ENCODE assay signal across 8 cellular contexts in the genomic region with DNA sequence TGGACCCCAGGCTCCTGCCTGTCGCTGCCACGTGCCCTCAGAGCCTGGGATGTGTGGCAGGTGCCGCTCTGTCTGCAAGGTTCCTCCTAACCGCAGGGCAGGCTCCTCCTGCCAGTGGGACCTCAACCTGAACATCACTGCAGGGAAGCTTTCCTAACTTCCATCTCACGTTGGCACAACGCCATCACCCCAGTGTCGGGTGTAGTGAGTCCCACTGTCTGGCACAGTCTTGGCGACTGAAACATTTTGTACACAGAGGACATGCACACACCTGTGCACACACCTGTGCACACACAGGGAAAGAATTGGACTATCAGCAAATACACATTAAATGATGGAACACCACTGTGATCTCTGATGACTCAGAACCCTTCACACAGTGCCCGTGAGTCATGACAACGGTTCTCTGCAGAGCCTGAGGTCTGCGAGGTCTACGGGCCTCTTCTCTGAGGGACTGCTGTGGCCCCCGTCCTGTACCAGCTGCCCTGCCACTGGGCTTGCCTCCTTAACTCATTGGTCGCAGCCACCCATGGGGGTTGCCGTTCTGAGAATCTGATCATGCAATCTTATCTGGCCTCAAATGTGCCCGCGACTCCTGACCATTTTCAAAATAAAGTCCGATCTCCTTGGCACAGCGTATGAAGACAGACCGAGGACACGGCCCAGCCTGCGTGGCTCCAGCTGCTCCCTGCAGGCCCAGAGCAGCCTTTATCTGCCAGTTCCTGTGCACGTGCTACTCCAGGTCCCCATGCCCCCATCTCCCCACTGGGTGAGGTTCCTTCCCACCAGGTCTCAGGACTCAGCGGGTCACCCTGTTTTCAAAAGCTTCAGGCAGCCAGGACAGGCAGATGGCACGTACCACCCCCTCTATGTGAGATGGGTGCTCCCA. TPM values are rescaled to one million over a fixed set of nuclear protein-coding genes. Genes with fewer than 3 reads are reported as not detected.
DNase-seq lines count a peak whose midpoint lies in the region; ATAC-seq and TF ChIP-seq lines count a peak whose summit lies in the region.

No MANE protein-coding gene starts in this region.

- TF ChIP-seq POLR2A in adrenal gland (IDR thresholded peaks at IDR 0.05), result no peak

- no peaks in the 10 kb centered on the region for H3K9me3 ChIP-seq in adrenal gland (replicated peaks in 1 of 3)
- no peaks in the 10 kb centered on the region for H3K9me3 ChIP-seq in lower lobe of right lung
- H3K9me3 ChIP-seq in Karpas-422 (ENCODE audit: low read length), result no peaks in the 10 kb centered on the region

- ATAC-seq in lower lobe of right lung, result peak; percentile 13 to 18

- H2AFZ ChIP-seq in Karpas-422 (ENCODE audit: low read length), result no peak overlapping the region

- H3K79me2 ChIP-seq in Karpas-422 (ENCODE audit: low read length), result no peaks in the 10 kb centered on the region

- 38 to 67% (median 46%) methylated on average over 20 to 25 of the region's 25 CpGs for WGBS in adrenal gland, 4 donors

- no peaks in the 10 kb centered on the region for H3K9me2 ChIP-seq in Karpas-422 (replicated peaks; ENCODE audit: insufficient read depth, low read length)

- intact Hi-C loops in adrenal gland (cut with DNase I), result no loop called here
- intact Hi-C loops in lower lobe of right lung (cut with DNase I), result no loop called here

- H3K4me3 ChIP-seq in adrenal gland (no peak overlapping the region), lower lobe of right lung (no peak overlapping the region), Karpas-422 (ENCODE audit: low read length) (no peak overlapping the region)

- peak; percentile 49 for DNase-seq in NK-92 treated with Interleukin-12 subunit alpha and Interleukin-12 subunit beta, amount 100 ng/mL, for 24 hours (lab: John Stamatoyannopoulos, UW)
- DNase-seq in NK-92 (lab: John Stamatoyannopoulos, UW; ENCODE audit: unreplicated experiment) (no peak), NCI-H2196 (lab: John Stamatoyannopoulos, UW; ENCODE audit: unreplicated experiment) (peak; percentile 36), adrenal gland (peak in 6 of 7 donors; percentile 62 to 79 (median 73)), lower lobe of right lung (no peak), mucosa of gallbladder (ENCODE audit: low spot score) (no peak), NAMALWA (ENCODE audit: low spot score) (no peak), Karpas-422 (no peak)

- H3K27me3 ChIP-seq in adrenal gland (no peaks in the 10 kb centered on the region), lower lobe of right lung (ENCODE audit: low read depth) (no peaks in the 10 kb centered on the region), Karpas-422 (ENCODE audit: low read length) (no peaks in the 10 kb centered on the region)

- no peak overlapping the region for H3K4me2 ChIP-seq in Karpas-422 (ENCODE audit: low read depth, low read length, poor library complexity, severe bottlenecking)

- H3K27ac ChIP-seq in adrenal gland, result peak overlapping the region in 4 of 5 donors; percentile 36 to 73 (median 70)
- peak overlapping the region; percentile 84 for H3K27ac ChIP-seq in lower lobe of right lung
- no peak overlapping the region for H3K27ac ChIP-seq in Karpas-422 (ENCODE audit: low read length)

- peaks cover 6 to 16% of the 10 kb centered on the region in 2 donors for H3K4me1 ChIP-seq in adrenal gland (replicated peaks in 1 of 2)
- peaks cover 14% of the 10 kb centered on the region for H3K4me1 ChIP-seq in lower lobe of right lung
- H3K4me1 ChIP-seq in Karpas-422 (ENCODE audit: low read length), result peaks cover 8% of the 10 kb centered on the region

- no peak overlapping the region for H3K9ac ChIP-seq in Karpas-422 (ENCODE audit: low read length)

- H3K36me3 ChIP-seq in adrenal gland (replicated peaks in 1 of 2) (no peaks in the 10 kb centered on the region), lower lobe of right lung (peaks cover 2% of the 10 kb centered on the region), Karpas-422 (ENCODE audit: insufficient read depth, low read length) (no peaks in the 10 kb centered on the region)

- TF ChIP-seq CTCF in adrenal gland (IDR thresholded peaks at IDR 0.05), result no peak
- TF ChIP-seq CTCF in lower lobe of right lung (IDR thresholded peaks at IDR 0.05), result no peak

- H4K20me1 ChIP-seq in Karpas-422 (ENCODE audit: insufficient read depth, low read depth, low read length), result no peaks in the 10 kb centered on the region

RNA-seq across cellular contexts. Expression of gene CCDC57, which starts 7.6 kb away (rescaled TPM):
- total RNA-seq in adrenal gland (10 to 100 TPM; 14.7 to 51.3 (median 28.8) TPM), lower lobe of right lung (63.4 TPM), mucosa of gallbladder (56.9 TPM)
- 100 to 1,000 TPM in 2 of 3 donors, 1 to 10 TPM in 1; 7.1 to 275 (median 129) TPM for polyA plus RNA-seq in adrenal gland
- 31.3 and 37.4 TPM in 2 replicates for total RNA-seq in Karpas-422 (2014; rRNA removed; shearing (Covaris generic); ENCODE audit: low replicate concordance)

RNA-seq across cellular contexts. Expression of gene SLC16A3, which starts 23.8 kb away (rescaled TPM):
- 10 to 100 TPM; 21.9 to 58.6 (median 40.1) TPM for total RNA-seq in adrenal gland
- 10 to 100 TPM in 2 of 3 donors, 1 to 10 TPM in 1; 2.7 to 14.4 (median 10.5) TPM for polyA plus RNA-seq in adrenal gland
- 81.9 TPM for total RNA-seq in lower lobe of right lung
- 95.7 TPM for total RNA-seq in mucosa of gallbladder
- 0.67 and 6.0 TPM in 2 replicates for total RNA-seq in Karpas-422 (2014; rRNA removed; shearing (Covaris generic); ENCODE audit: low replicate concordance)

Comparison
In these comparisons a context has a peak if more than half of its experiments do, and no peak if none do; other contexts are left out.
1. DNase-seq: peak in NK-92 treated with Interleukin-12 subunit alpha and Interleukin-12 subunit beta, amount 100 ng/mL, for 24 hours (single experiment), NCI-H2196 (single experiment) and adrenal gland (6 of 7); none in NK-92 (single experiment), lower lobe of right lung (single experiment), mucosa of gallbladder (single experiment), NAMALWA (single experiment) and Karpas-422 (single experiment).